In the genomic region with DNA sequence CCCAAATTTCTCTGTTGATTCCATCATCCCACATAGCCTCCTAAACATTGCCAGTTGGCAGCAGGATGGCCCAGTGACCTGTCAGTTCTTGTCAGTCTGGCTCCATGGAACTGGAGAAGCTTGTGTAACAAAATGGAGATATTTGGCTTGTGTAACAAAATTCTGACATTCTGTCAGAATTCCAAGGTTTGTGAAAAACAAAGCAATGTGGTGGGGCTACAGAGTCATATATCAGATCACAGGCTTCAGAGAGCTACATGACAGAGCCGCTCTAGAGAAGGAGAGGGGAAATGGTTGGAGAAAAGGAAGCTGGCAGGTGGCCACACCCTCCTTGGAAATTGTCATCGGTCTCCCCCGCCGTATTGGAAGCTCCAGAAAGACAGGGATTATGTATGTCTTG, we compare ENCODE assay signal across 25 cellular contexts.
"Had no signal": no experiment of that assay in that cellular context is flagged by ENCODE, and none has a peak within 500 bp of the region (broad histone marks: within the 10 kb centered on the region; RNA-seq: fewer than 3 reads in every experiment).

No MANE protein-coding gene starts in this region.

- H3K27ac ChIP-seq: adrenal gland, coronary artery, left lung, lower lobe of right lung, right atrium auricular region, thyroid gland, upper lobe of left lung, vagina, WERI-Rb-1 had no signal

- ATAC-seq: activated CD4-positive, CD25-positive, alpha-beta regulatory T cell treated with anti-CD3 and anti-CD28 coated beads, Interleukin-2, amount 50 U/mL, for 24 hours; esophagus mucosa; left lung; lower lobe of right lung; mucosa of descending colon; natural killer cell treated with Interleukin-12 subunit alpha and Interleukin-12 subunit beta and Interleukin-15 and Interleukin-18, amount 100 ng/mL, for 72 hours; stimulated activated naive CD8-positive, alpha-beta T cell treated with anti-CD3 and anti-CD28 coated beads, Interleukin-15, Interleukin-2, amounts not matched to agents 100 U/mL and 50 U/mL, for 24 hours had no signal

- DNase-seq: activated CD4-positive, alpha-beta T cell treated with anti-CD3 and anti-CD28 coated beads for 48 hours; activated CD4-positive, alpha-beta T cell treated with anti-CD3 and anti-CD28 coated beads, Interleukin-2, amount 50 U/mL, for 48 hours; activated CD8-positive, alpha-beta memory T cell treated with anti-CD3 and anti-CD28 coated beads for 24 hours; activated effector memory CD4-positive, alpha-beta T cell treated with Interleukin-2 at 50 U/mL for 16 hours; activated naive CD4-positive, alpha-beta T cell treated with Interleukin-2 at 50 U/mL for 16 hours; adrenal gland; foreskin melanocyte; kidney glomerular epithelial cell; left lung; lower lobe of right lung; mesenchymal stem cell; mucosa of descending colon; stimulated activated CD4-positive, alpha-beta T cell treated with anti-CD3 and anti-CD28 coated beads, Interleukin-2, amount 100 ng/mL, for 48 hours; stimulated activated naive CD8-positive, alpha-beta T cell treated with anti-CD3 and anti-CD28 coated beads, Interleukin-15, Interleukin-2, amounts not matched to agents 100 U/mL and 50 U/mL, for 24 hours; SW 1271; T-helper 9 cell; thyroid gland; upper lobe of left lung; WERI-Rb-1 had no signal
